Comparison of ENCODE assay signal across 28 cellular contexts in genomic region chr6:131840441-131840840, GRCh38. TPM values are rescaled to one million over a fixed set of nuclear protein-coding genes. Genes with fewer than 3 reads are reported as not detected.
"Had no signal": no experiment of that assay in that cellular context is flagged by ENCODE, and none has a peak within 500 bp of the region (broad histone marks: within the 10 kb centered on the region; RNA-seq: fewer than 3 reads in every experiment).

No MANE protein-coding gene starts in this region.

- H3K36me3 ChIP-seq: heart right ventricle, left lung, lower lobe of right lung, right atrium auricular region, spleen, suprapubic skin, thoracic aorta, tibial nerve, uterus had no signal

- H3K36me3 Mint-ChIP-seq: mesothelial cell of epicardium; naive thymus-derived CD4-positive, alpha-beta T cell; natural killer cell treated with Interleukin-12 subunit alpha and Interleukin-12 subunit beta and Interleukin-15 and Interleukin-18, amount 100 ng/mL, for 72 hours; stimulated activated effector memory CD8-positive, alpha-beta T cell treated with anti-CD3 and anti-CD28 coated beads, Interleukin-12 subunit alpha, Interleukin-12 subunit beta, amount 100 ng/mL, for 72 hours; type B pancreatic cell had no signal

- H3K9me3 Mint-ChIP-seq: mesothelial cell of epicardium; naive thymus-derived CD4-positive, alpha-beta T cell; neural crest cell; stimulated activated effector memory CD8-positive, alpha-beta T cell treated with anti-CD3 and anti-CD28 coated beads, Interleukin-12 subunit alpha, Interleukin-12 subunit beta, amount 100 ng/mL, for 72 hours; stimulated activated naive CD8-positive, alpha-beta T cell treated with anti-CD3 and anti-CD28 coated beads, Interleukin-15, Interleukin-2, amounts not matched to agents 100 ng/mL and 50 ng/mL, for 24 hours; type B pancreatic cell had no signal

- H3K27ac ChIP-seq: heart right ventricle, hepatocyte, left lung, lower lobe of right lung, parathyroid adenoma, psoas muscle, right atrium auricular region, spleen, suprapubic skin, thoracic aorta, tibial nerve, uterus had no signal

- ATAC-seq: heart right ventricle; left colon; left lung; lower lobe of right lung; naive thymus-derived CD4-positive, alpha-beta T cell; natural killer cell treated with Interleukin-12 subunit alpha and Interleukin-12 subunit beta and Interleukin-15 and Interleukin-18, amount 100 ng/mL, for 72 hours; psoas muscle; sciatic nerve; stimulated activated effector memory CD8-positive, alpha-beta T cell treated with anti-CD3 and anti-CD28 coated beads, Interleukin-12 subunit alpha, Interleukin-12 subunit beta, amount 100 ng/mL, for 72 hours had no signal

- H3K4me1 ChIP-seq: heart right ventricle, left lung, lower lobe of right lung, psoas muscle, right atrium auricular region, spleen, suprapubic skin, tibial nerve had no signal

- H3K4me1 Mint-ChIP-seq: naive thymus-derived CD4-positive, alpha-beta T cell; neural crest cell; stimulated activated effector memory CD8-positive, alpha-beta T cell treated with anti-CD3 and anti-CD28 coated beads, Interleukin-12 subunit alpha, Interleukin-12 subunit beta, amount 100 ng/mL, for 72 hours had no signal

- DNase-seq: heart right ventricle; islet precursor cell; left colon; left lung; lower lobe of right lung; mammary epithelial cell; mesendoderm; naive thymus-derived CD4-positive, alpha-beta T cell; nucleus accumbens; psoas muscle; small intestine; spleen; stimulated activated CD4-positive, alpha-beta T cell treated with anti-CD3 and anti-CD28 coated beads, Interleukin-4, amount 100 ng/mL, for 24 hours; stimulated activated naive CD4-positive, alpha-beta T cell; uterus had no signal

- H3K4me3 ChIP-seq: heart right ventricle, hepatocyte, left lung, lower lobe of right lung, psoas muscle, right atrium auricular region, spleen, suprapubic skin, thoracic aorta, tibial nerve, uterus had no signal

- H3K27me3 ChIP-seq: heart right ventricle, hepatocyte, left lung, right atrium auricular region, suprapubic skin, tibial nerve, uterus had no signal

- H3K9me3 ChIP-seq: heart right ventricle, left lung, lower lobe of right lung, psoas muscle, right atrium auricular region, spleen, suprapubic skin, thoracic aorta, tibial nerve, uterus had no signal

- H3K27me3 Mint-ChIP-seq: type B pancreatic cell had no signal

- H3K4me3 Mint-ChIP-seq: mesothelial cell of epicardium; naive thymus-derived CD4-positive, alpha-beta T cell; natural killer cell treated with Interleukin-12 subunit alpha and Interleukin-12 subunit beta and Interleukin-15 and Interleukin-18, amount 100 ng/mL, for 72 hours; neural crest cell; stimulated activated effector memory CD8-positive, alpha-beta T cell treated with anti-CD3 and anti-CD28 coated beads, Interleukin-12 subunit alpha, Interleukin-12 subunit beta, amount 100 ng/mL, for 72 hours; stimulated activated naive CD8-positive, alpha-beta T cell treated with anti-CD3 and anti-CD28 coated beads, Interleukin-15, Interleukin-2, amounts not matched to agents 100 ng/mL and 50 ng/mL, for 24 hours; type B pancreatic cell had no signal

- H3K27ac Mint-ChIP-seq: mesothelial cell of epicardium; naive thymus-derived CD4-positive, alpha-beta T cell; natural killer cell treated with Interleukin-12 subunit alpha and Interleukin-12 subunit beta and Interleukin-15 and Interleukin-18, amount 100 ng/mL, for 72 hours; stimulated activated effector memory CD8-positive, alpha-beta T cell treated with anti-CD3 and anti-CD28 coated beads, Interleukin-12 subunit alpha, Interleukin-12 subunit beta, amount 100 ng/mL, for 72 hours; stimulated activated naive CD8-positive, alpha-beta T cell treated with anti-CD3 and anti-CD28 coated beads, Interleukin-15, Interleukin-2, amounts not matched to agents 100 ng/mL and 50 ng/mL, for 24 hours; type B pancreatic cell had no signal

RNA-seq across cellular contexts. Expression of gene ENPP1, which starts 32.6 kb away (rescaled TPM):
- polyA plus RNA-seq: naive thymus-derived CD4-positive, alpha-beta T cell had no signal
